ENCODE assay signal across 1 cellular context in the genomic region with DNA sequence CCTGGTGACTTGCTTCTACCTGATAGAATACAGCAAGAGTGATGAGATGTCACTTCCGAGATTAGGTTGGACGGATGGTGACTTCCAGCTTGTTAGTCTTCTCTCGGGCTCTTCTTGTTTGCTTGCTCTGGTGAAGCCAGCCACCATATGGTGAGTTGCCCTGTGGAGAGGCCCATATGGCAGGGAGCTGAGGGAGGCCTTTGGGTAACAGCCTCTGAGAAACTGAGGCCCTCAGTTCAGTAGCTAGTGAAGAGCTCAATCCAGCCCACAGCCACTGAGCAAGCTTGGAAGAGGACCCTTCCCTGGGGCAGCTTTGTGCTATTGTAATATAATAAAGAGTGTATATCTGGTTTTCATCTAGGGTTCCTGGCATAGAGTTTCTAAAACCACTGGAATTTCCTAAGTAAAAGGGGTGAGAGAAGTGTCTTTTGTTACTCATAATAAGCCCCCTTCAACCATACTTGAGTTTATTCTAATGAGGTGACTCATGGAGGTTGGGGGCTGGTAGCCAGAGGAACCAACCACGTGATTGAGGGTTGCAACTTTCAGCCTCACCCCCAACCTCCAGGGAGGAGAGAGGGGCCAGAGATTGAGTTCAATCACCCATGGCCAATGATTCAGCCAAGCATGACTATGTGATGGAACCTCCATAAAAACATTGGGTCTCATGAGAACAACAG.
A peak's percentile ranks its signal among the peaks of the same experiment; 100 is the strongest.
TF ChIP-seq lines count a peak whose summit lies in the region.

No MANE protein-coding gene starts in this region.

TF ChIP-seq in H1, 55 proteins besides CTCF, POLR2A, EP300 and RAD21:
- TF ChIP-seq GTF2F1 (IDR thresholded peaks at IDR 0.05; ENCODE audit: borderline replicate concordance, low read depth, low read length) (no peak), JUND (IDR thresholded peaks at IDR 0.05; ENCODE audit: low read length) (peak; percentile 69; the same call in 1 of the 2 replicates)
